ENCODE assay signal across 21 cellular contexts in the genomic region with DNA sequence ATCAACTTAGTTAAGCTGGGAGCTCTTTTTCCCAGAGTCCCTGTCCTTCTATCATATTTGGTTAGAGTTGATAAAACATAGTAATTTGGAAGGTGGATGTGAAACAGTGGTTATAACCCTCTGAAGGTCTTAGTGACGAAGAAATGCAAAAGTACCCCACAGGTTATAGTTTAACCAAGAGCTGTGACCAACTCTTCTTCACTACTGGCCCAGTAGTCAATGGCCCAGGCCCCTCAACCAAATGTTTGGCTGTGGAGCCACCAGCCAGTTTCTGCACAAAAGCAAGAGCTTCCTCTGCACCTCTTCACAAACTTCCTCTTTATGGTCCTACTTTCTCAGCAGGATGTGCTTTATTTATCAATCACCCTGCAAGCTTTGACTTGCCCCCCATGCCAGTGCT.
DNase-seq lines count a peak whose midpoint lies in the region; ATAC-seq and TF ChIP-seq lines count a peak whose summit lies in the region.
"Had no signal": no experiment of that assay in that cellular context is flagged by ENCODE, and none has a peak within 500 bp of the region (broad histone marks: within the 10 kb centered on the region; RNA-seq: fewer than 3 reads in every experiment).

No MANE protein-coding gene starts in this region.

- POLR2A ChIA-PET in CD8-positive, alpha-beta memory T cell (lab: Charles Lee): no interaction called here

- H3K9me3 Mint-ChIP-seq in CD8-positive, alpha-beta memory T cell: peaks cover 0 to 4% (median 0%) of the 10 kb centered on the region in 5 donors
- H3K9me3 Mint-ChIP-seq: IgD-negative memory B cell, neural crest cell had no signal

- H3K27ac Mint-ChIP-seq in CD8-positive, alpha-beta memory T cell: no peak overlapping the region
- H3K27ac Mint-ChIP-seq: IgD-negative memory B cell had no signal

- H3K27me3 Mint-ChIP-seq in CD8-positive, alpha-beta memory T cell: no peaks in the 10 kb centered on the region
- H3K27me3 Mint-ChIP-seq: IgD-negative memory B cell had no signal

- H3K36me3 ChIP-seq in CD8-positive, alpha-beta memory T cell (ENCODE audit: insufficient read depth, low read length): no peaks in the 10 kb centered on the region
- no peaks in the 10 kb centered on the region for H3K36me3 ChIP-seq in WERI-Rb-1
- H3K36me3 ChIP-seq: BLaER1 treated with 17β-estradiol and CSF1 and Interleukin-3, amounts not matched to agents 10 nM and 100 nM; gastroesophageal sphincter had no signal

- H3K27me3 ChIP-seq in CD8-positive, alpha-beta memory T cell (ENCODE audit: insufficient read depth, low read length, poor library complexity, severe bottlenecking): no peaks in the 10 kb centered on the region
- H3K27me3 ChIP-seq in WERI-Rb-1 (ENCODE audit: insufficient read depth, low read depth, severe bottlenecking): peaks cover 46% of the 10 kb centered on the region
- H3K27me3 ChIP-seq: BLaER1 treated with 17β-estradiol and CSF1 and Interleukin-3, amounts not matched to agents 10 nM and 100 nM; gastroesophageal sphincter had no signal

- DNase-seq in GM12865 (ENCODE audit: low read depth) (peak; percentile 23), NCI-H1694 treated with DMSO at 0.1 percent for 48 hours (lab: John Stamatoyannopoulos, UW) (no peak), WERI-Rb-1 (no peak), HT-29 (ENCODE audit: low spot score) (no peak)
- no peak for DNase-seq in CD8-positive, alpha-beta memory T cell
- DNase-seq: activated CD4-positive, alpha-beta T cell treated with anti-CD3 and anti-CD28 coated beads, Interleukin-2, amount 50 U/mL, for 1 hour; activated naive CD4-positive, alpha-beta T cell treated with Interleukin-2 at 50 U/mL for 16 hours; activated T-cell treated with anti-CD3 and anti-CD28 coated beads for 4 hours; central memory CD4-positive, alpha-beta T cell; GOT3; NCI-H2029 treated with DMSO at 0.1 percent for 48 hours; NCI-H446 treated with DMSO at 0.1 percent for 48 hours; NK-92 treated with Interleukin-12 subunit alpha and Interleukin-12 subunit beta, amount 100 ng/mL, for 24 hours had no signal

- H3K4me1 Mint-ChIP-seq in CD8-positive, alpha-beta memory T cell: no peaks in the 10 kb centered on the region
- H3K4me1 Mint-ChIP-seq: IgD-negative memory B cell, neural crest cell had no signal

- no peaks in the 10 kb centered on the region for H3K9me3 ChIP-seq in CD8-positive, alpha-beta memory T cell (ENCODE audit: low read length)
- H3K9me3 ChIP-seq in WERI-Rb-1 (ENCODE audit: severe bottlenecking): no peaks in the 10 kb centered on the region
- H3K9me3 ChIP-seq: gastroesophageal sphincter had no signal

- TF ChIP-seq CTCF in GM12865 (IDR thresholded peaks at IDR 0.05; ENCODE audit: insufficient read depth, low read depth, low read length, missing control alignments): no peak
- TF ChIP-seq CTCF in WERI-Rb-1 (IDR thresholded peaks at IDR 0.05; ENCODE audit: low read depth, low read length): no peak

- no peak overlapping the region for H3K4me3 ChIP-seq in GM12865 (ENCODE audit: low read depth, low read length)
- no peak overlapping the region for H3K4me3 ChIP-seq in CD8-positive, alpha-beta memory T cell (ENCODE audit: low read length)
- H3K4me3 ChIP-seq in WERI-Rb-1 (ENCODE audit: low read depth, low read length): no peak overlapping the region
- H3K4me3 ChIP-seq: BLaER1 treated with 17β-estradiol and CSF1 and Interleukin-3, amounts not matched to agents 10 nM and 100 nM; gastroesophageal sphincter had no signal

- H3K36me3 Mint-ChIP-seq in CD8-positive, alpha-beta memory T cell: no peaks in the 10 kb centered on the region
- H3K36me3 Mint-ChIP-seq: IgD-negative memory B cell had no signal

- H3K27ac ChIP-seq in CD8-positive, alpha-beta memory T cell (ENCODE audit: low read depth, low read length): no peak overlapping the region
- no peak overlapping the region for H3K27ac ChIP-seq in WERI-Rb-1
- H3K27ac ChIP-seq: BLaER1 treated with 17β-estradiol and CSF1 and Interleukin-3, amounts not matched to agents 10 nM and 100 nM; gastroesophageal sphincter; RWPE1 had no signal

- no peaks in the 10 kb centered on the region for H3K4me1 ChIP-seq in CD8-positive, alpha-beta memory T cell (ENCODE audit: insufficient read depth, low read length)
- H3K4me1 ChIP-seq: BLaER1 treated with 17β-estradiol and CSF1 and Interleukin-3, amounts not matched to agents 10 nM and 100 nM; gastroesophageal sphincter had no signal

- CTCF ChIA-PET in CD8-positive, alpha-beta memory T cell (lab: Charles Lee): no interaction called here

- H3K4me3 Mint-ChIP-seq in CD8-positive, alpha-beta memory T cell: peak overlapping the region in 1 of 7 donors; percentile 55
- H3K4me3 Mint-ChIP-seq: neural crest cell had no signal

- ATAC-seq in GM19397 (IDR thresholded peaks at IDR 0.05; ENCODE audit: unreplicated experiment) (peak; percentile 90), HG02759 (IDR thresholded peaks at IDR 0.05; ENCODE audit: unreplicated experiment) (peak; percentile 87), HG03469 (IDR thresholded peaks at IDR 0.05; ENCODE audit: unreplicated experiment) (peak; percentile 50)
- ATAC-seq: gastroesophageal sphincter had no signal
